In genomic region chr14:24340606-24341005, GRCh38 we compare ENCODE assay signal across 14 cellular contexts. TPM values are rescaled to one million over a fixed set of nuclear protein-coding genes. Genes with fewer than 3 reads are reported as not detected.
"Had no signal": no experiment of that assay in that cellular context is flagged by ENCODE, and none has a peak within 500 bp of the region (broad histone marks: within the 10 kb centered on the region; RNA-seq: fewer than 3 reads in every experiment).

No MANE protein-coding gene starts in this region.

- DNase-seq: hippocampal formation, islet precursor cell, nephron progenitor cell, testis had no signal

- H3K27ac ChIP-seq: testis had no signal

- H3K36me3 Mint-ChIP-seq: mesothelial cell of epicardium had no signal

- H3K9me3 ChIP-seq: heart left ventricle, spleen, testis, tibial nerve, upper lobe of right lung, vagina had no signal

- H3K27me3 ChIP-seq: testis, vagina had no signal

- H3K9me3 Mint-ChIP-seq: memory B cell; mesothelial cell of epicardium; nephron progenitor cell; stimulated activated memory B cell treated with anti-CD40 and anti-IgM and Interleukin-4, amounts not matched to agents 10 μg/mL and 1 μg/mL and 100 μg/mL, for 72 hours; stimulated activated naive CD8-positive, alpha-beta T cell treated with anti-CD3 and anti-CD28 coated beads, Interleukin-15, amount 100 ng/mL, for 72 hours had no signal

- H3K4me1 ChIP-seq: testis had no signal

- H3K36me3 ChIP-seq: tibial nerve, upper lobe of right lung had no signal

- H3K27ac Mint-ChIP-seq: mesothelial cell of epicardium; nephron progenitor cell; stimulated activated naive CD8-positive, alpha-beta T cell treated with anti-CD3 and anti-CD28 coated beads, Interleukin-15, amount 100 ng/mL, for 72 hours had no signal

RNA-seq across cellular contexts. Expression of gene RIPK3, which starts 0.8 kb away (rescaled TPM):
- total RNA-seq: myocyte had no signal

RNA-seq across cellular contexts. Expression of gene ADCY4, which starts 5.7 kb away (rescaled TPM):
- total RNA-seq: myocyte had no signal
